8 cellular contexts compared by ENCODE assay signal in genomic region chr11:18634140-18635032, GRCh38. TPM values are rescaled to one million over a fixed set of nuclear protein-coding genes. Genes with fewer than 3 reads are reported as not detected.
DNase-seq lines count a peak whose midpoint lies in the region; ATAC-seq and TF ChIP-seq lines count a peak whose summit lies in the region.

SPTY2D1 (minus strand) TSS chr11:18634342; CDS start chr11:18634257, 85 bp downstream.

- H3K27ac Mint-ChIP-seq in activated T-helper 17 cell treated with anti-CD3 and anti-CD28 coated beads, Interleukin-2, amount 50 U/mL, for 72 hours = peak within 1 kb of the TSS; percentile 98
- H3K27ac Mint-ChIP-seq in naive thymus-derived CD8-positive, alpha-beta T cell = peak within 1 kb of the TSS; percentile 95 to 100 (median 99)

- H3K4me3 ChIP-seq in LNCaP clone FGC (ENCODE audit: low read depth, low read length) (peak within 1 kb of the TSS; percentile 99), fibroblast of mammary gland (ENCODE audit: control insufficient read depth, low read depth, low read length) (peak within 1 kb of the TSS; percentile 99)

- peak within 1 kb of the TSS; percentile 89 for H3K4me3 Mint-ChIP-seq in activated T-helper 17 cell treated with anti-CD3 and anti-CD28 coated beads, Interleukin-2, amount 50 U/mL, for 72 hours
- H3K4me3 Mint-ChIP-seq in naive thymus-derived CD8-positive, alpha-beta T cell = peak within 1 kb of the TSS; percentile 87 to 96 (median 94)

- H3K9me3 Mint-ChIP-seq in activated T-helper 17 cell treated with anti-CD3 and anti-CD28 coated beads, Interleukin-2, amount 50 U/mL, for 72 hours = no peaks in the 10 kb centered on the region
- H3K9me3 Mint-ChIP-seq in naive thymus-derived CD8-positive, alpha-beta T cell = no peaks in the 10 kb centered on the region

- H3K27ac ChIP-seq in RWPE1 = peak within 1 kb of the TSS; percentile 87

- peaks cover 26% of the 10 kb centered on the region for H3K36me3 Mint-ChIP-seq in activated T-helper 17 cell treated with anti-CD3 and anti-CD28 coated beads, Interleukin-2, amount 50 U/mL, for 72 hours (ENCODE audit: low read depth)
- no peaks in the 10 kb centered on the region for H3K36me3 Mint-ChIP-seq in naive thymus-derived CD8-positive, alpha-beta T cell

- H3K4me1 Mint-ChIP-seq in activated T-helper 17 cell treated with anti-CD3 and anti-CD28 coated beads, Interleukin-2, amount 50 U/mL, for 72 hours = peaks cover 14% of the 10 kb centered on the region
- H3K4me1 Mint-ChIP-seq in naive thymus-derived CD8-positive, alpha-beta T cell = peaks cover 10 to 42% (median 38%) of the 10 kb centered on the region in 4 donors

- no peaks in the 10 kb centered on the region for H3K27me3 Mint-ChIP-seq in activated T-helper 17 cell treated with anti-CD3 and anti-CD28 coated beads, Interleukin-2, amount 50 U/mL, for 72 hours
- peaks cover 0 to 1% (median 0%) of the 10 kb centered on the region in 5 donors for H3K27me3 Mint-ChIP-seq in naive thymus-derived CD8-positive, alpha-beta T cell

- CTCF ChIA-PET in RWPE1 (lab: Yijun Ruan, JAX) = interaction anchor here (0.6 to 0.9 kb wide), 3 partner anchors 33 to 97 kb away, joined by 3 to 5 read pairs (median 3); no protein-coding TSS in a partner anchor

- TF ChIP-seq CTCF in LNCaP clone FGC (IDR thresholded peaks at IDR 0.05; ENCODE audit: control insufficient read depth, extremely low read depth, insufficient read depth) (no peak), RWPE1 (conservative IDR thresholded peaks at IDR 0.05; ENCODE audit: low read depth) (no peak), fibroblast of mammary gland (conservative IDR thresholded peaks at IDR 0.05; ENCODE audit: control insufficient read depth, insufficient read depth, low read depth, low read length) (no peak)

- peak; percentile 97 for ATAC-seq in activated T-helper 17 cell treated with anti-CD3 and anti-CD28 coated beads, Interleukin-2, amount 50 U/mL, for 72 hours (replicated peaks)
- peak; percentile 89 for ATAC-seq in naive thymus-derived CD8-positive, alpha-beta T cell

- DNase-seq in Daoy (ENCODE audit: low read depth) (peak; percentile 99), GOT3 (lab: John Stamatoyannopoulos, UW) (peak; percentile 70), LNCaP clone FGC (ENCODE audit: low read depth) (peak; percentile 97), RWPE1 (ENCODE audit: low spot score) (peak; percentile 96), fibroblast of mammary gland (ENCODE audit: low read depth) (peak; percentile 99)
- peak; percentile 92 to 99 (median 98) for DNase-seq in naive thymus-derived CD8-positive, alpha-beta T cell
- peak; percentile 91 to 98 (median 98) for DNase-seq in stimulated activated naive CD4-positive, alpha-beta T cell (lab: John Stamatoyannopoulos, UW)

- POLR2A ChIA-PET in RWPE1 (lab: Yijun Ruan, JAX; ENCODE audit: low non-redundant PET) = interaction anchor here (0.5 to 1.1 kb wide), 3 partner anchors 43 to 53 kb away, joined by 3 to 6 read pairs (median 4); partner anchors contain the start of gene UEVLD
- POLR2A ChIA-PET in naive thymus-derived CD8-positive, alpha-beta T cell (lab: Charles Lee) = interaction anchor here (0.6 to 3.7 kb wide), 19 partner anchors 15 to 313 kb away, joined by 3 to 35 read pairs (median 5); partner anchors contain the start of genes GTF2H1, HPS5, LDHA and TMEM86A

RNA-seq across cellular contexts. Expression of gene SPTY2D1, which starts in this region (rescaled TPM):
- 12.5 and 19.8 TPM in 2 replicates for total RNA-seq in Daoy (2014; rRNA removed; shearing (Covaris generic))
- 10 to 100 TPM; 33.8 to 34.5 TPM for total RNA-seq in activated T-helper 17 cell treated with anti-CD3 and anti-CD28 coated beads, Interleukin-2, amount 50 U/mL, for 72 hours
- 10 to 100 TPM; 17.0 to 20.1 TPM for total RNA-seq in naive thymus-derived CD8-positive, alpha-beta T cell
- 10 to 100 TPM in 1 of 3 donors, 1 to 10 TPM in 2; 4.7 to 11.0 (median 7.3) TPM for polyA plus RNA-seq in naive thymus-derived CD8-positive, alpha-beta T cell

Comparison
In these comparisons a context has a peak if more than half of its experiments do, and no peak if none do; other contexts are left out.
1. Peak in every context shown above with its lines: DNase-seq, ATAC-seq, H3K4me3 ChIP-seq and H3K27ac ChIP-seq.